ENCODE assay signal across 8 cellular contexts in the genomic region with DNA sequence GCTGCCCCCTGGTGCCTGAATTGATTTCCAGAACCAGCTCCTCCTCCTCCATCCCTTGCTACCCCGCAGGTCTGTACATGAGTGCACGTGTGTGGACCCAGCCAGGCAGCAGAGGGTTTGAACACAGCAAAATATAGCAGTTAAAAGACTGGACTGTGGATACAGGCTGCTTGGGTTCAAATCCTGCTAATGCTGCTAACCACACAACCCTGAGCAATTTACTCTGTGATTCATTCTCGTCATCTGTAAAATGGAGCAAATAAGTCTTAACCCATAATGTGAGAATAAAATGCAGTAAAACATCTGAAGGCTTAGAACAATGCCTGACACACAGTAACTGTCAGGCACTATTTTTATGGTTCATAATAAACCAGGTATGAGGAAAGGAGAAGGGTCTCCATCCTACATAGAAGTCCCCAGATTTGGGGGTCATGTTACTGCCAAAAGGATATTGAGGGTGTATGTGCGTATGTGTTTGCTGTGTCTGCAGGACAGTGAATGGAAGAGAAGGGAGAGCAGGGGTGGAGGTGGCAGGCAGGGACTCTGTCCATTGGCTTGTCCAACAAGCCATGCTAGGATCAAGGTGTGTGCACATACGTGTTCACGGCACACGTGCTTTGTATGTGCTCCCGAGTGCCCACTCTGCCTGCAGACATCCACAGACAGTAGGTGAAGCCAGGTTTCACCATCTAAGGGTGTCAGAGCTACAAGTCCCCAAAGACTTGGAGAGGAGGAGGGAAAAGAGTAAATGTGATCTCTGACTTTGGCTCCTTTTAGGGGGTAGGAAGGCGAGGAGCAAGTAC. TPM values are rescaled to one million over a fixed set of nuclear protein-coding genes. Genes with fewer than 3 reads are reported as not detected.
DNase-seq lines count a peak whose midpoint lies in the region; ATAC-seq and TF ChIP-seq lines count a peak whose summit lies in the region.

No MANE protein-coding gene starts in this region.

- H3K4me1 ChIP-seq in GM23338 (ENCODE audit: insufficient read depth) (peaks cover 20% of the 10 kb centered on the region), SK-N-SH (ENCODE audit: control insufficient read depth in 1 of 2, insufficient read depth in 2 of 2, low read depth in 1 of 2, low read length in 1 of 2) (peaks cover 0 to 9% of the 10 kb centered on the region in 2 experiments; a peak in 2 of 4 replicates), gastroesophageal sphincter (peaks cover 0 to 39% (median 22%) of the 10 kb centered on the region in 3 donors)

- peak; percentile 98 for TF ChIP-seq RAD21 in SK-N-SH (IDR thresholded peaks at IDR 0.05; ENCODE audit: low read length)

- H3K79me2 ChIP-seq in GM23338 (replicated peaks; ENCODE audit: insufficient read depth) (peaks cover 9% of the 10 kb centered on the region), SK-N-SH (ENCODE audit: insufficient read depth) (no peaks in the 10 kb centered on the region)

- peak overlapping the region; percentile 7; the same call in 1 of the 3 replicates for H3K4me3 Mint-ChIP-seq in GM23338

- H3K27ac ChIP-seq in GM23338 (ENCODE audit: low read depth) (no peak overlapping the region), SK-N-SH (ENCODE audit: low read depth in 2 of 2, low read length in 1 of 2) (peak overlapping the region in 1 of 2 experiments; percentile 0; a peak in 2 of 4 replicates), gastroesophageal sphincter (peak overlapping the region; percentile 92 to 98 (median 96))

- no peak overlapping the region for H3K9ac ChIP-seq in SK-N-SH

- H3K36me3 ChIP-seq in GM06990 (ENCODE audit: control insufficient read depth, insufficient read depth, low read length) (peaks cover 8% of the 10 kb centered on the region), GM23338 (ENCODE audit: insufficient read depth) (no peaks in the 10 kb centered on the region), SK-N-SH (replicated peaks in 1 of 2; ENCODE audit: control insufficient read depth in 1 of 2, insufficient read depth in 2 of 2, low read length in 1 of 2) (no peaks in the 10 kb centered on the region), gastroesophageal sphincter (peaks cover 0 to 10% of the 10 kb centered on the region in 2 donors)

- CTCF ChIA-PET in SK-N-SH (lab: Yijun Ruan, JAX) (interaction anchor here (0.5 to 5.0 kb wide), 45 partner anchors 8 to 389 kb away, joined by 3 to 240 read pairs (median 7); a partner anchor contains a TSS), HEK293T (lab: Yijun Ruan, JAX) (interaction anchor here (0.5 to 3.8 kb wide), 31 partner anchors 9 to 476 kb away, joined by 3 to 48 read pairs (median 6); a partner anchor contains a TSS)

- H3K9me3 Mint-ChIP-seq in GM23338: no peaks in the 10 kb centered on the region; the same call in 1 of the 3 replicates

- TF ChIP-seq POLR2A in gastroesophageal sphincter (IDR thresholded peaks at IDR 0.05): no peak

- DNase-seq in GM06990 (ENCODE audit: extremely low read depth, insufficient read length) (no peak), GM23338 (ENCODE audit: low spot score) (no peak), SK-N-SH (no peak), HEK293T (ENCODE audit: extremely low spot score) (no peak), globus pallidus (ENCODE audit: low spot score) (no peak)
- DNase-seq in stimulated activated CD8-positive, alpha-beta memory T cell treated with anti-CD3 and anti-CD28 coated beads, Interleukin-15, amount 100 ng/mL, for 24 hours (ENCODE audit: low read depth): peak; percentile 70

- H3K4me2 ChIP-seq in GM23338: 0 out of 2 replicates have a peak overlapping the region, but pooled peaks have one; percentile 53
- H3K4me2 ChIP-seq in SK-N-SH: peak overlapping the region; percentile 58

- H3K27me3 ChIP-seq in GM06990 (replicated peaks; ENCODE audit: control insufficient read depth, insufficient read depth, low read length): no peaks in the 10 kb centered on the region
- no peaks in the 10 kb centered on the region for H3K27me3 ChIP-seq in GM23338 (ENCODE audit: insufficient read depth)
- no peaks in the 10 kb centered on the region for H3K27me3 ChIP-seq in SK-N-SH (ENCODE audit: insufficient read depth)
- H3K27me3 ChIP-seq in gastroesophageal sphincter: no peaks in the 10 kb centered on the region

- TF ChIP-seq CTCF in GM06990 (IDR thresholded peaks at IDR 0.05; ENCODE audit: insufficient read depth, low read length, poor library complexity, severe bottlenecking): peak; percentile 75
- TF ChIP-seq CTCF in GM23338 (conservative IDR thresholded peaks at IDR 0.05; ENCODE audit: low read depth in 2 of 2): peak; percentile 87 to 98; a peak in 3 of 4 replicates
- peak; percentile 95 for TF ChIP-seq CTCF in SK-N-SH (IDR thresholded peaks at IDR 0.05)
- TF ChIP-seq CTCF in gastroesophageal sphincter (IDR thresholded peaks at IDR 0.05): peak in 1 of 4 experiments; percentile 88

- H3K9me2 ChIP-seq in GM23338 (ENCODE audit: insufficient read depth) (no peaks in the 10 kb centered on the region), SK-N-SH (no peaks in the 10 kb centered on the region)

- 71% methylated on average over 9 of the region's 9 CpGs for WGBS in SK-N-SH (ENCODE audit: low lambda C conversion rate)
- WGBS in gastroesophageal sphincter (ENCODE audit: low coverage in 1 of 2), 2 donors: 48 to 72% methylated on average over 2 to 4 of the region's 9 CpGs

- peaks cover 24% of the 10 kb centered on the region for H3K27me3 Mint-ChIP-seq in GM23338 (ENCODE audit: insufficient read depth, low read depth, poor library complexity)

- no peaks in the 10 kb centered on the region for H3K9me3 ChIP-seq in SK-N-SH
- no peaks in the 10 kb centered on the region for H3K9me3 ChIP-seq in gastroesophageal sphincter

- H3K4me3 ChIP-seq in GM06990 (replicated peaks; ENCODE audit: low read depth, low read length): peak overlapping the region; percentile 74
- no peak overlapping the region; the same call in 1 of the 2 replicates for H3K4me3 ChIP-seq in GM23338
- peak overlapping the region in 1 of 2 experiments; percentile 46; a peak in 1 of 4 replicates for H3K4me3 ChIP-seq in SK-N-SH (ENCODE audit: low read depth in 2 of 2, low read length in 1 of 2)
- H3K4me3 ChIP-seq in gastroesophageal sphincter: peak overlapping the region; percentile 73 to 78

- no peak overlapping the region for H3K27ac Mint-ChIP-seq in GM23338

- H3K36me3 Mint-ChIP-seq in GM23338 (ENCODE audit: low read depth): peaks cover 2% of the 10 kb centered on the region; the same call in 1 of the 3 replicates

- no peak for ATAC-seq in GM23338
- peak; percentile 59 for ATAC-seq in gastroesophageal sphincter
- no peak for ATAC-seq in GM19035 (IDR thresholded peaks at IDR 0.05; ENCODE audit: unreplicated experiment)

- TF ChIP-seq EP300 in SK-N-SH (IDR thresholded peaks at IDR 0.05; ENCODE audit: borderline replicate concordance in 1 of 2, low read depth in 1 of 2, low read length in 1 of 2) (no peak), gastroesophageal sphincter (IDR thresholded peaks at IDR 0.05) (no peak)

- POLR2A ChIA-PET in SK-N-SH (lab: Yijun Ruan, JAX): interaction anchor here (0.6 to 1.7 kb wide), 6 partner anchors 12 to 128 kb away, joined by 3 to 23 read pairs (median 7); a partner anchor contains a TSS
- POLR2A ChIA-PET in HEK293T (lab: Yijun Ruan, JAX): interaction anchor here (1.0 to 2.6 kb wide), 21 partner anchors 9 to 387 kb away, joined by 3 to 46 read pairs (median 6); a partner anchor contains a TSS

- H2AFZ ChIP-seq in GM23338 (no peak overlapping the region), SK-N-SH (ENCODE audit: low read depth) (peak overlapping the region; percentile 18; the same call in 1 of the 2 replicates)

- H4K20me1 ChIP-seq in GM23338 (replicated peaks; ENCODE audit: insufficient read depth) (no peaks in the 10 kb centered on the region), SK-N-SH (ENCODE audit: insufficient read depth) (no peaks in the 10 kb centered on the region)

- H3K4me1 Mint-ChIP-seq in GM23338: peaks cover 31% of the 10 kb centered on the region

- H3F3A ChIP-seq in GM23338 (replicated peaks; ENCODE audit: low read depth) (peaks cover 6% of the 10 kb centered on the region), SK-N-SH (replicated peaks; ENCODE audit: insufficient read depth) (no peaks in the 10 kb centered on the region)

TF ChIP-seq in SK-N-SH, 30 proteins besides CTCF, POLR2A, EP300 and RAD21 (continues in another document):
- TF ChIP-seq MXI1 (IDR thresholded peaks at IDR 0.05; ENCODE audit: low read depth, low read length): peak; percentile 92

TF ChIP-seq in HEK293T, 16 proteins besides CTCF, POLR2A, EP300 and RAD21 (continues in another document):
- TF ChIP-seq FOXA1 (IDR thresholded peaks at IDR 0.05): no peak

RNA-seq across cellular contexts. Expression of a gene that starts 1.5 kb away (rescaled TPM):
- total RNA-seq in GM23338 (2014; rRNA removed; shearing (Covaris generic)): 26.3 and 28.1 TPM in 2 replicates
- 11.0 and 14.3 TPM in 2 replicates for polyA plus RNA-seq in GM23338 (2016; fragmentation: Nextera tagmentation; extraction: Ambion mirVana)
- 0.15 and 0.42 TPM in 2 replicates for polyA plus RNA-seq in SK-N-SH (2012; rRNA removed)
- 0.05 and 0.19 TPM in 2 replicates for polyA plus RNA-seq in SK-N-SH (2012; cell fraction: cytosol; rRNA removed)
- 0.73 and 0.83 TPM in 2 replicates for polyA plus RNA-seq in SK-N-SH (2012; cell fraction: nucleus; rRNA removed)
- 100 to 1,000 TPM in 3 of 4 donors, 10 to 100 TPM in 1; 92.5 to 166 (median 156) TPM for total RNA-seq in gastroesophageal sphincter

RNA-seq across cellular contexts. Expression of a gene that starts 15.6 kb away (rescaled TPM):
- total RNA-seq in GM23338 (2014; rRNA removed; shearing (Covaris generic)): 130 and 145 TPM in 2 replicates
- polyA plus RNA-seq in GM23338 (2016; fragmentation: Nextera tagmentation; extraction: Ambion mirVana) (26.6 and 29.9 TPM in 2 replicates), SK-N-SH (2012; rRNA removed) (18.8 and 55.0 TPM in 2 replicates)
- polyA plus RNA-seq in SK-N-SH (2012; cell fraction: cytosol; rRNA removed): 22.3 and 34.9 TPM in 2 replicates
- 127 and 168 TPM in 2 replicates for polyA plus RNA-seq in SK-N-SH (2012; cell fraction: nucleus; rRNA removed)
- 100 to 1,000 TPM; 185 to 292 (median 216) TPM for total RNA-seq in gastroesophageal sphincter

RNA-seq across cellular contexts. Expression of a gene that starts 23.8 kb away (rescaled TPM):
- total RNA-seq in GM23338 (2014; rRNA removed; shearing (Covaris generic)): 19.8 and 20.8 TPM in 2 replicates
- 6.5 and 6.6 TPM in 2 replicates for polyA plus RNA-seq in GM23338 (2016; fragmentation: Nextera tagmentation; extraction: Ambion mirVana)
- polyA plus RNA-seq in SK-N-SH (2012; rRNA removed): 23.7 and 24.9 TPM in 2 replicates
- 12.7 and 18.9 TPM in 2 replicates for polyA plus RNA-seq in SK-N-SH (2012; cell fraction: cytosol; rRNA removed)
- polyA plus RNA-seq in SK-N-SH (2012; cell fraction: nucleus; rRNA removed): 24.3 and 28.0 TPM in 2 replicates
- total RNA-seq in gastroesophageal sphincter: 10 to 100 TPM; 30.7 to 41.3 (median 38.8) TPM

RNA-seq across cellular contexts. Expression of a gene that starts 34.1 kb away (rescaled TPM):
- 35.0 and 36.3 TPM in 2 replicates for total RNA-seq in GM23338 (2014; rRNA removed; shearing (Covaris generic))
- polyA plus RNA-seq in GM23338 (2016; fragmentation: Nextera tagmentation; extraction: Ambion mirVana): 10.3 and 11.9 TPM in 2 replicates
- polyA plus RNA-seq in SK-N-SH (2012; rRNA removed): 6.2 and 8.8 TPM in 2 replicates
- 7.0 and 7.1 TPM in 2 replicates for polyA plus RNA-seq in SK-N-SH (2012; cell fraction: cytosol; rRNA removed)
- 13.4 and 24.8 TPM in 2 replicates for polyA plus RNA-seq in SK-N-SH (2012; cell fraction: nucleus; rRNA removed)
- total RNA-seq in gastroesophageal sphincter: 10 to 100 TPM; 11.8 to 14.9 (median 12.7) TPM

RNA-seq across cellular contexts. Expression of a gene that starts 34.7 kb away (rescaled TPM):
- not detected in 2 replicates for total RNA-seq in GM23338 (2014; rRNA removed; shearing (Covaris generic))
- polyA plus RNA-seq in GM23338 (2016; fragmentation: Nextera tagmentation; extraction: Ambion mirVana) (0.86 TPM in 1 of 2 replicates, not detected in the other), SK-N-SH (2012; rRNA removed) (not detected in 2 replicates)
- not detected in 2 replicates for polyA plus RNA-seq in SK-N-SH (2012; cell fraction: cytosol; rRNA removed)
- polyA plus RNA-seq in SK-N-SH (2012; cell fraction: nucleus; rRNA removed): not detected in 2 replicates
- total RNA-seq in gastroesophageal sphincter: not detected
